Comparison of ENCODE assay signal across 1 cellular context in the genomic region with DNA sequence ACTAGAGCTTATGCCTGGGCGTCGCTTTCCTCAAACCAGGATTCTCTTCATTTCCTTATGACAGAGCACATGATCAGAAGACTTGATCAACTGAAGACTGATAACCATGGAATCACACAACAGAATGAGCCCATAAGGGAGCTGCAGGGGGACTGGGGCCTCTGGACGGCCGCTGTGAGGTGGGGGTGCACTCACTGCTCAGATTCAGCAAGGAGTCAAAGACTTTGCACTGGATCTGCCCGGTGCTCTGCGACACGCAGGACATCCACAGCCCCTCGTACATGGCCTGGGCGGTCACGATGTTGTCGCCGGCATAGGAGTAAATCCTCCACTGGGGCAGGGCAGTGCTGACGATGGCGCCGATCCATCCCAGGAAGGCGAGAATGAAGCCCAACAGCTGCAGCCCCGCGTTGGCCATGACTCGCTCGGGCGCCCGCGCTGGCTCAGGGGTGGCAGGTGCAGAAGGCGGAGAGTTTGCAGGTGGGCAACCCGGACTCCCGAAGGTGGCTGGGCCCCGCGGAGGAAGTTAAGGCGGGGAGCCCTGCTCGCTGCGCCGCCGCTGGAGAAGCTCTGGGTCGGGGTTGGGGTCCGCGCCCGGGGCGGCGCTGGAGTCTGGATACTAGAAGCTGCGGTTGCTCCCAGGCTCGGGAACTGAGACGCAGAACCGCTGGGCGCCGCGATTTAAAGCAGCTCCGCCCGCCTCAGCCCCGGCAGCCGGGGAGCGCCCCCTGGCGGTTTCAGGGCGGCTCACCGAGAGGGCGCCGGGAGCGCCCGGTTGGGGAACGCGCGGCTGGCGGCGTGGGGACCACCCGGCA.
TF ChIP-seq lines count a peak whose summit lies in the region.

A gene with protein sequence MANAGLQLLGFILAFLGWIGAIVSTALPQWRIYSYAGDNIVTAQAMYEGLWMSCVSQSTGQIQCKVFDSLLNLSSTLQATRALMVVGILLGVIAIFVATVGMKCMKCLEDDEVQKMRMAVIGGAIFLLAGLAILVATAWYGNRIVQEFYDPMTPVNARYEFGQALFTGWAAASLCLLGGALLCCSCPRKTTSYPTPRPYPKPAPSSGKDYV (minus strand): TSS at position 658 of the 815 bp plus-strand sequence. CDS start 240 bp downstream, at position 418.

TF ChIP-seq in WTC11, 78 proteins besides CTCF, POLR2A, EP300 and RAD21 (continued from another document and continues in another):
- TF ChIP-seq, protein P1, sequence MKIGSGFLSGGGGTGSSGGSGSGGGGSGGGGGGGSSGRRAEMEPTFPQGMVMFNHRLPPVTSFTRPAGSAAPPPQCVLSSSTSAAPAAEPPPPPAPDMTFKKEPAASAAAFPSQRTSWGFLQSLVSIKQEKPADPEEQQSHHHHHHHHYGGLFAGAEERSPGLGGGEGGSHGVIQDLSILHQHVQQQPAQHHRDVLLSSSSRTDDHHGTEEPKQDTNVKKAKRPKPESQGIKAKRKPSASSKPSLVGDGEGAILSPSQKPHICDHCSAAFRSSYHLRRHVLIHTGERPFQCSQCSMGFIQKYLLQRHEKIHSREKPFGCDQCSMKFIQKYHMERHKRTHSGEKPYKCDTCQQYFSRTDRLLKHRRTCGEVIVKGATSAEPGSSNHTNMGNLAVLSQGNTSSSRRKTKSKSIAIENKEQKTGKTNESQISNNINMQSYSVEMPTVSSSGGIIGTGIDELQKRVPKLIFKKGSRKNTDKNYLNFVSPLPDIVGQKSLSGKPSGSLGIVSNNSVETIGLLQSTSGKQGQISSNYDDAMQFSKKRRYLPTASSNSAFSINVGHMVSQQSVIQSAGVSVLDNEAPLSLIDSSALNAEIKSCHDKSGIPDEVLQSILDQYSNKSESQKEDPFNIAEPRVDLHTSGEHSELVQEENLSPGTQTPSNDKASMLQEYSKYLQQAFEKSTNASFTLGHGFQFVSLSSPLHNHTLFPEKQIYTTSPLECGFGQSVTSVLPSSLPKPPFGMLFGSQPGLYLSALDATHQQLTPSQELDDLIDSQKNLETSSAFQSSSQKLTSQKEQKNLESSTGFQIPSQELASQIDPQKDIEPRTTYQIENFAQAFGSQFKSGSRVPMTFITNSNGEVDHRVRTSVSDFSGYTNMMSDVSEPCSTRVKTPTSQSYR (CRISPR knock-in tag; IDR thresholded peaks at IDR 0.05) = no peak
- TF ChIP-seq, protein P2, sequence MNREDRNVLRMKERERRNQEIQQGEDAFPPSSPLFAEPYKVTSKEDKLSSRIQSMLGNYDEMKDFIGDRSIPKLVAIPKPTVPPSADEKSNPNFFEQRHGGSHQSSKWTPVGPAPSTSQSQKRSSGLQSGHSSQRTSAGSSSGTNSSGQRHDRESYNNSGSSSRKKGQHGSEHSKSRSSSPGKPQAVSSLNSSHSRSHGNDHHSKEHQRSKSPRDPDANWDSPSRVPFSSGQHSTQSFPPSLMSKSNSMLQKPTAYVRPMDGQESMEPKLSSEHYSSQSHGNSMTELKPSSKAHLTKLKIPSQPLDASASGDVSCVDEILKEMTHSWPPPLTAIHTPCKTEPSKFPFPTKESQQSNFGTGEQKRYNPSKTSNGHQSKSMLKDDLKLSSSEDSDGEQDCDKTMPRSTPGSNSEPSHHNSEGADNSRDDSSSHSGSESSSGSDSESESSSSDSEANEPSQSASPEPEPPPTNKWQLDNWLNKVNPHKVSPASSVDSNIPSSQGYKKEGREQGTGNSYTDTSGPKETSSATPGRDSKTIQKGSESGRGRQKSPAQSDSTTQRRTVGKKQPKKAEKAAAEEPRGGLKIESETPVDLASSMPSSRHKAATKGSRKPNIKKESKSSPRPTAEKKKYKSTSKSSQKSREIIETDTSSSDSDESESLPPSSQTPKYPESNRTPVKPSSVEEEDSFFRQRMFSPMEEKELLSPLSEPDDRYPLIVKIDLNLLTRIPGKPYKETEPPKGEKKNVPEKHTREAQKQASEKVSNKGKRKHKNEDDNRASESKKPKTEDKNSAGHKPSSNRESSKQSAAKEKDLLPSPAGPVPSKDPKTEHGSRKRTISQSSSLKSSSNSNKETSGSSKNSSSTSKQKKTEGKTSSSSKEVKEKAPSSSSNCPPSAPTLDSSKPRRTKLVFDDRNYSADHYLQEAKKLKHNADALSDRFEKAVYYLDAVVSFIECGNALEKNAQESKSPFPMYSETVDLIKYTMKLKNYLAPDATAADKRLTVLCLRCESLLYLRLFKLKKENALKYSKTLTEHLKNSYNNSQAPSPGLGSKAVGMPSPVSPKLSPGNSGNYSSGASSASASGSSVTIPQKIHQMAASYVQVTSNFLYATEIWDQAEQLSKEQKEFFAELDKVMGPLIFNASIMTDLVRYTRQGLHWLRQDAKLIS (CRISPR knock-in tag; IDR thresholded peaks at IDR 0.05; ENCODE audit: borderline replicate concordance) = peak; percentile 45; the same call in 1 of the 2 replicates
- TF ChIP-seq, protein P3, sequence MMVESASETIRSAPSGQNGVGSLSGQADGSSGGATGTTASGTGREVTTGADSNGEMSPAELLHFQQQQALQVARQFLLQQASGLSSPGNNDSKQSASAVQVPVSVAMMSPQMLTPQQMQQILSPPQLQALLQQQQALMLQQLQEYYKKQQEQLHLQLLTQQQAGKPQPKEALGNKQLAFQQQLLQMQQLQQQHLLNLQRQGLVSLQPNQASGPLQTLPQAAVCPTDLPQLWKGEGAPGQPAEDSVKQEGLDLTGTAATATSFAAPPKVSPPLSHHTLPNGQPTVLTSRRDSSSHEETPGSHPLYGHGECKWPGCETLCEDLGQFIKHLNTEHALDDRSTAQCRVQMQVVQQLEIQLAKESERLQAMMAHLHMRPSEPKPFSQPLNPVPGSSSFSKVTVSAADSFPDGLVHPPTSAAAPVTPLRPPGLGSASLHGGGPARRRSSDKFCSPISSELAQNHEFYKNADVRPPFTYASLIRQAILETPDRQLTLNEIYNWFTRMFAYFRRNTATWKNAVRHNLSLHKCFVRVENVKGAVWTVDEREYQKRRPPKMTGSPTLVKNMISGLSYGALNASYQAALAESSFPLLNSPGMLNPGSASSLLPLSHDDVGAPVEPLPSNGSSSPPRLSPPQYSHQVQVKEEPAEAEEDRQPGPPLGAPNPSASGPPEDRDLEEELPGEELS (CRISPR knock-in tag; IDR thresholded peaks at IDR 0.05) = no peak
- TF ChIP-seq ZNF671 (CRISPR knock-in tag; IDR thresholded peaks at IDR 0.05) (no peak), NR1H2 (CRISPR knock-in tag; IDR thresholded peaks at IDR 0.05) (no peak), ZNF263 (CRISPR knock-in tag; IDR thresholded peaks at IDR 0.05; ENCODE audit: low read depth) (no peak), ZBTB21 (CRISPR knock-in tag; IDR thresholded peaks at IDR 0.05; ENCODE audit: borderline replicate concordance) (no peak), NR3C1 (CRISPR knock-in tag; conservative IDR thresholded peaks at IDR 0.05; ENCODE audit: low read depth) (peak; percentile 85; the same call in 1 of the 2 replicates), ESRRA (CRISPR knock-in tag; IDR thresholded peaks at IDR 0.05; ENCODE audit: borderline replicate concordance) (0 out of 2 replicates have a peak, but pooled peaks have one; percentile 17), MYBL2 (CRISPR knock-in tag; IDR thresholded peaks at IDR 0.05) (peak; percentile 59; the same call in 1 of the 2 replicates), EMX1 (CRISPR knock-in tag; IDR thresholded peaks at IDR 0.05) (no peak), CREM (CRISPR knock-in tag; IDR thresholded peaks at IDR 0.05) (peak; percentile 54; the same call in 1 of the 2 replicates), ELF4 (CRISPR knock-in tag; IDR thresholded peaks at IDR 0.05; ENCODE audit: low read depth) (no peak), RELA (CRISPR knock-in tag; IDR thresholded peaks at IDR 0.05; ENCODE audit: borderline replicate concordance) (no peak), GABPB1 (CRISPR knock-in tag; IDR thresholded peaks at IDR 0.05) (peak; percentile 61; the same call in 1 of the 2 replicates), NR2C2 (CRISPR knock-in tag; IDR thresholded peaks at IDR 0.05) (no peak), ZNF138 (CRISPR knock-in tag; conservative IDR thresholded peaks at IDR 0.05) (no peak), ZNF317 (CRISPR knock-in tag; IDR thresholded peaks at IDR 0.05; ENCODE audit: borderline replicate concordance, low read depth) (no peak), FOXP1 (CRISPR knock-in tag; IDR thresholded peaks at IDR 0.05; ENCODE audit: borderline replicate concordance) (peak; percentile 76; the same call in 1 of the 2 replicates), SOX15 (CRISPR knock-in tag; IDR thresholded peaks at IDR 0.05) (no peak), ETV6 (CRISPR knock-in tag; IDR thresholded peaks at IDR 0.05) (peak; percentile 51; the same call in 1 of the 2 replicates), FOXK1 (CRISPR knock-in tag; IDR thresholded peaks at IDR 0.05) (0 out of 2 replicates have a peak, but pooled peaks have one; percentile 20)
- TF ChIP-seq, protein P4, sequence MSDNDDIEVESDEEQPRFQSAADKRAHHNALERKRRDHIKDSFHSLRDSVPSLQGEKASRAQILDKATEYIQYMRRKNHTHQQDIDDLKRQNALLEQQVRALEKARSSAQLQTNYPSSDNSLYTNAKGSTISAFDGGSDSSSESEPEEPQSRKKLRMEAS (CRISPR knock-in tag; IDR thresholded peaks at IDR 0.05) = peak; percentile 54; the same call in 1 of the 2 replicates
- TF ChIP-seq, protein P5, sequence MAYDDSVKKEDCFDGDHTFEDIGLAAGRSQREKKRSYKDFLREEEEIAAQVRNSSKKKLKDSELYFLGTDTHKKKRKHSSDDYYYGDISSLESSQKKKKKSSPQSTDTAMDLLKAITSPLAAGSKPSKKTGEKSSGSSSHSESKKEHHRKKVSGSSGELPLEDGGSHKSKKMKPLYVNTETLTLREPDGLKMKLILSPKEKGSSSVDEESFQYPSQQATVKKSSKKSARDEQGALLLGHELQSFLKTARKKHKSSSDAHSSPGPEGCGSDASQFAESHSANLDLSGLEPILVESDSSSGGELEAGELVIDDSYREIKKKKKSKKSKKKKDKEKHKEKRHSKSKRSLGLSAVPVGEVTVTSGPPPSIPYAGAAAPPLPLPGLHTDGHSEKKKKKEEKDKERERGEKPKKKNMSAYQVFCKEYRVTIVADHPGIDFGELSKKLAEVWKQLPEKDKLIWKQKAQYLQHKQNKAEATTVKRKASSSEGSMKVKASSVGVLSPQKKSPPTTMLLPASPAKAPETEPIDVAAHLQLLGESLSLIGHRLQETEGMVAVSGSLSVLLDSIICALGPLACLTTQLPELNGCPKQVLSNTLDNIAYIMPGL (CRISPR knock-in tag; IDR thresholded peaks at IDR 0.05) = peak; percentile 100
- TF ChIP-seq, protein P6, sequence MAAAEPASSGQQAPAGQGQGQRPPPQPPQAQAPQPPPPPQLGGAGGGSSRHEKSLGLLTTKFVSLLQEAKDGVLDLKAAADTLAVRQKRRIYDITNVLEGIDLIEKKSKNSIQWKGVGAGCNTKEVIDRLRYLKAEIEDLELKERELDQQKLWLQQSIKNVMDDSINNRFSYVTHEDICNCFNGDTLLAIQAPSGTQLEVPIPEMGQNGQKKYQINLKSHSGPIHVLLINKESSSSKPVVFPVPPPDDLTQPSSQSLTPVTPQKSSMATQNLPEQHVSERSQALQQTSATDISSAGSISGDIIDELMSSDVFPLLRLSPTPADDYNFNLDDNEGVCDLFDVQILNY (CRISPR knock-in tag; IDR thresholded peaks at IDR 0.05) = peak; percentile 55; the same call in 1 of the 2 replicates
- TF ChIP-seq, protein P7, sequence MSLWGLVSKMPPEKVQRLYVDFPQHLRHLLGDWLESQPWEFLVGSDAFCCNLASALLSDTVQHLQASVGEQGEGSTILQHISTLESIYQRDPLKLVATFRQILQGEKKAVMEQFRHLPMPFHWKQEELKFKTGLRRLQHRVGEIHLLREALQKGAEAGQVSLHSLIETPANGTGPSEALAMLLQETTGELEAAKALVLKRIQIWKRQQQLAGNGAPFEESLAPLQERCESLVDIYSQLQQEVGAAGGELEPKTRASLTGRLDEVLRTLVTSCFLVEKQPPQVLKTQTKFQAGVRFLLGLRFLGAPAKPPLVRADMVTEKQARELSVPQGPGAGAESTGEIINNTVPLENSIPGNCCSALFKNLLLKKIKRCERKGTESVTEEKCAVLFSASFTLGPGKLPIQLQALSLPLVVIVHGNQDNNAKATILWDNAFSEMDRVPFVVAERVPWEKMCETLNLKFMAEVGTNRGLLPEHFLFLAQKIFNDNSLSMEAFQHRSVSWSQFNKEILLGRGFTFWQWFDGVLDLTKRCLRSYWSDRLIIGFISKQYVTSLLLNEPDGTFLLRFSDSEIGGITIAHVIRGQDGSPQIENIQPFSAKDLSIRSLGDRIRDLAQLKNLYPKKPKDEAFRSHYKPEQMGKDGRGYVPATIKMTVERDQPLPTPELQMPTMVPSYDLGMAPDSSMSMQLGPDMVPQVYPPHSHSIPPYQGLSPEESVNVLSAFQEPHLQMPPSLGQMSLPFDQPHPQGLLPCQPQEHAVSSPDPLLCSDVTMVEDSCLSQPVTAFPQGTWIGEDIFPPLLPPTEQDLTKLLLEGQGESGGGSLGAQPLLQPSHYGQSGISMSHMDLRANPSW (CRISPR knock-in tag; conservative IDR thresholded peaks at IDR 0.05; ENCODE audit: low read depth) = peak; percentile 38; the same call in 1 of the 2 replicates
- TF ChIP-seq, protein P8, sequence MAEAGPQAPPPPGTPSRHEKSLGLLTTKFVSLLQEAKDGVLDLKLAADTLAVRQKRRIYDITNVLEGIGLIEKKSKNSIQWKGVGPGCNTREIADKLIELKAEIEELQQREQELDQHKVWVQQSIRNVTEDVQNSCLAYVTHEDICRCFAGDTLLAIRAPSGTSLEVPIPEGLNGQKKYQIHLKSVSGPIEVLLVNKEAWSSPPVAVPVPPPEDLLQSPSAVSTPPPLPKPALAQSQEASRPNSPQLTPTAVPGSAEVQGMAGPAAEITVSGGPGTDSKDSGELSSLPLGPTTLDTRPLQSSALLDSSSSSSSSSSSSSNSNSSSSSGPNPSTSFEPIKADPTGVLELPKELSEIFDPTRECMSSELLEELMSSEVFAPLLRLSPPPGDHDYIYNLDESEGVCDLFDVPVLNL (CRISPR knock-in tag; IDR thresholded peaks at IDR 0.05; ENCODE audit: borderline replicate concordance, low read depth) = no peak
- TF ChIP-seq, protein P9, sequence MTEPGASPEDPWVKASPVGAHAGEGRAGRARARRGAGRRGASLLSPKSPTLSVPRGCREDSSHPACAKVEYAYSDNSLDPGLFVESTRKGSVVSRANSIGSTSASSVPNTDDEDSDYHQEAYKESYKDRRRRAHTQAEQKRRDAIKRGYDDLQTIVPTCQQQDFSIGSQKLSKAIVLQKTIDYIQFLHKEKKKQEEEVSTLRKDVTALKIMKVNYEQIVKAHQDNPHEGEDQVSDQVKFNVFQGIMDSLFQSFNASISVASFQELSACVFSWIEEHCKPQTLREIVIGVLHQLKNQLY (CRISPR knock-in tag; IDR thresholded peaks at IDR 0.05) = peak; percentile 72; the same call in 1 of the 2 replicates
- TF ChIP-seq, protein P10, sequence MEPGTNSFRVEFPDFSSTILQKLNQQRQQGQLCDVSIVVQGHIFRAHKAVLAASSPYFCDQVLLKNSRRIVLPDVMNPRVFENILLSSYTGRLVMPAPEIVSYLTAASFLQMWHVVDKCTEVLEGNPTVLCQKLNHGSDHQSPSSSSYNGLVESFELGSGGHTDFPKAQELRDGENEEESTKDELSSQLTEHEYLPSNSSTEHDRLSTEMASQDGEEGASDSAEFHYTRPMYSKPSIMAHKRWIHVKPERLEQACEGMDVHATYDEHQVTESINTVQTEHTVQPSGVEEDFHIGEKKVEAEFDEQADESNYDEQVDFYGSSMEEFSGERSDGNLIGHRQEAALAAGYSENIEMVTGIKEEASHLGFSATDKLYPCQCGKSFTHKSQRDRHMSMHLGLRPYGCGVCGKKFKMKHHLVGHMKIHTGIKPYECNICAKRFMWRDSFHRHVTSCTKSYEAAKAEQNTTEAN (CRISPR knock-in tag; IDR thresholded peaks at IDR 0.05) = no peak
- TF ChIP-seq, protein P11, sequence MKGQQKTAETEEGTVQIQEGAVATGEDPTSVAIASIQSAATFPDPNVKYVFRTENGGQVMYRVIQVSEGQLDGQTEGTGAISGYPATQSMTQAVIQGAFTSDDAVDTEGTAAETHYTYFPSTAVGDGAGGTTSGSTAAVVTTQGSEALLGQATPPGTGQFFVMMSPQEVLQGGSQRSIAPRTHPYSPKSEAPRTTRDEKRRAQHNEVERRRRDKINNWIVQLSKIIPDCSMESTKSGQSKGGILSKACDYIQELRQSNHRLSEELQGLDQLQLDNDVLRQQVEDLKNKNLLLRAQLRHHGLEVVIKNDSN (CRISPR knock-in tag; IDR thresholded peaks at IDR 0.05) = no peak; the same call in 1 of the 2 replicates
